23 cellular contexts compared by ENCODE assay signal in genomic region chr12:64706366-64706765, GRCh38. TPM values are rescaled to one million over a fixed set of nuclear protein-coding genes. Genes with fewer than 3 reads are reported as not detected.
DNase-seq lines count a peak whose midpoint lies in the region; ATAC-seq, FAIRE-seq and TF ChIP-seq lines count a peak whose summit lies in the region.
"Had no signal": no experiment of that assay in that cellular context is flagged by ENCODE, and none has a peak within 500 bp of the region (broad histone marks: within the 10 kb centered on the region; RNA-seq: fewer than 3 reads in every experiment).

No MANE protein-coding gene starts in this region.

- H4K20me1 ChIP-seq in astrocyte (ENCODE audit: insufficient read depth, low read length) (no peaks in the 10 kb centered on the region), HepG2 (ENCODE audit: insufficient read depth, low read length) (no peaks in the 10 kb centered on the region)
- H4K20me1 ChIP-seq: BLaER1 had no signal

- intact Hi-C loops in HepG2 (cut with micrococcal nuclease; ENCODE audit: unreplicated experiment) = no loop called here
- intact Hi-C loops in Caco-2 (cut with micrococcal nuclease; ENCODE audit: unreplicated experiment) = no loop called here

- H3K36me3 Mint-ChIP-seq in astrocyte (ENCODE audit: low read depth, unreplicated experiment) (no peaks in the 10 kb centered on the region), Caco-2 (ENCODE audit: insufficient read depth, unreplicated experiment) (no peaks in the 10 kb centered on the region)
- H3K36me3 Mint-ChIP-seq: natural killer cell had no signal

- H3K27ac ChIP-seq in A549 (no peak overlapping the region), astrocyte (ENCODE audit: low read depth, low read length) (no peak overlapping the region), HepG2 (ENCODE audit: extremely low read length, insufficient read depth, low read length) (no peak overlapping the region)
- H3K27ac ChIP-seq: BLaER1, ovary, upper lobe of left lung had no signal

- no peak for TF ChIP-seq RAD21 in A549 (conservative IDR thresholded peaks at IDR 0.05 in 1 of 2, IDR thresholded peaks at IDR 0.05 in 1 of 2)
- no peak for TF ChIP-seq RAD21 in HepG2 (CRISPR knock-in tag; IDR thresholded peaks at IDR 0.05)

- DNase-seq in A549 (ENCODE audit: low read depth in 1 of 2, low spot score in 1 of 2) = no peak
- peak; percentile 20 for DNase-seq in EH (ENCODE audit: low read depth)
- peak; percentile 3 for DNase-seq in astrocyte (ENCODE audit: low read depth)
- no peak for DNase-seq in HepG2 (ENCODE audit: low spot score)
- DNase-seq in NCI-H526 treated with DMSO at 0.1 percent for 48 hours (lab: John Stamatoyannopoulos, UW) = no peak
- no peak for DNase-seq in Caco-2
- DNase-seq in NCI-H510A (lab: John Stamatoyannopoulos, UW) = no peak
- DNase-seq: activated CD4-positive, alpha-beta T cell treated with anti-CD3 and anti-CD28 coated beads, Interleukin-2, amount 50 U/mL, for 48 hours; activated naive CD8-positive, alpha-beta T cell treated with anti-CD3 and anti-CD28 coated beads for 36 hours; DND-41; midbrain; natural killer cell; NCI-H146; NCI-H2107; ovary; SHP77 treated with DMSO at 0.1 percent for 48 hours; stimulated activated CD4-positive, alpha-beta T cell treated with anti-CD3 and anti-CD28 coated beads, Interleukin-2, amount 100 ng/mL, for 48 hours; upper lobe of left lung had no signal

- no peaks in the 10 kb centered on the region for H3K9me3 ChIP-seq in A549
- H3K9me3 ChIP-seq in astrocyte (ENCODE audit: insufficient read depth, low read depth, low read length) = no peaks in the 10 kb centered on the region
- H3K9me3 ChIP-seq in HepG2 (ENCODE audit: low read length) = no peaks in the 10 kb centered on the region
- H3K9me3 ChIP-seq in Caco-2 = no peaks in the 10 kb centered on the region
- H3K9me3 ChIP-seq: BLaER1, ovary, upper lobe of left lung had no signal

- peak; percentile 42 to 46; a peak in 4 of 6 replicates for ATAC-seq in A549
- peak; percentile 55 for ATAC-seq in HepG2
- ATAC-seq in activated CD4-positive, CD25-positive, alpha-beta regulatory T cell treated with anti-CD3 and anti-CD28 coated beads, Interleukin-2, amount 50 U/mL, for 24 hours = no peak
- ATAC-seq: HCT116, natural killer cell had no signal

- WGBS in A549 (ENCODE audit: missing lambda C conversion rate) = 42% methylated on average over 3 of the region's 3 CpGs
- WGBS in HepG2 (ENCODE audit: low lambda C conversion rate) = 56% methylated on average over 3 of the region's 3 CpGs

- no peak for TF ChIP-seq POLR2A in A549 (IDR thresholded peaks at IDR 0.05; ENCODE audit: low read length)
- TF ChIP-seq POLR2A in HepG2 (IDR thresholded peaks at IDR 0.05; ENCODE audit: insufficient read depth in 1 of 2, low read depth in 2 of 2, low read length in 2 of 2) = no peak

- no peaks in the 10 kb centered on the region for H3K27me3 Mint-ChIP-seq in astrocyte (ENCODE audit: low read depth, unreplicated experiment)
- no peaks in the 10 kb centered on the region for H3K27me3 Mint-ChIP-seq in Caco-2 (ENCODE audit: insufficient read depth, unreplicated experiment)
- H3K27me3 Mint-ChIP-seq: activated naive CD8-positive, alpha-beta T cell treated with anti-CD3 and anti-CD28 coated beads for 36 hours had no signal

- TF ChIP-seq EP300 in A549 (IDR thresholded peaks at IDR 0.05) (no peak), HepG2 (IDR thresholded peaks at IDR 0.05; ENCODE audit: low read depth in 2 of 2, low read length in 2 of 2) (no peak), HepG2 (CRISPR knock-in tag; IDR thresholded peaks at IDR 0.05; ENCODE audit: borderline replicate concordance) (no peak)

- POLR2A ChIA-PET in A549 (lab: Yijun Ruan, JAX) (no interaction called here), HepG2 (lab: Yijun Ruan, JAX) (no interaction called here), Caco-2 (lab: Charles Lee) (no interaction called here)

- H3K4me2 ChIP-seq in A549 = no peak overlapping the region
- no peak overlapping the region for H3K4me2 ChIP-seq in astrocyte (ENCODE audit: low read length)
- no peak overlapping the region for H3K4me2 ChIP-seq in HepG2 (ENCODE audit: low read depth, low read length)
- H3K4me2 ChIP-seq: BLaER1, smooth muscle cell had no signal

- BruUV-seq in HepG2 (replicated peaks; lab: Mats Ljungman, UMichigan) (no TSS peak), Caco-2 (replicated peaks; lab: Mats Ljungman, UMichigan) (no TSS peak)

- no peaks in the 10 kb centered on the region for H3K36me3 ChIP-seq in astrocyte (ENCODE audit: insufficient read depth, low read length)
- H3K36me3 ChIP-seq in HepG2 (replicated peaks in 1 of 2; ENCODE audit: control insufficient read depth in 1 of 2, insufficient read depth in 2 of 2, low read length in 2 of 2) = no peaks in the 10 kb centered on the region
- H3K36me3 ChIP-seq in Caco-2 (ENCODE audit: control insufficient read depth, insufficient read depth, low read length) = no peaks in the 10 kb centered on the region
- H3K36me3 ChIP-seq: ovary, upper lobe of left lung had no signal

- H3K4me1 ChIP-seq in A549 = no peaks in the 10 kb centered on the region
- no peaks in the 10 kb centered on the region for H3K4me1 ChIP-seq in astrocyte (ENCODE audit: insufficient read depth, low read length)
- peaks cover 13% of the 10 kb centered on the region for H3K4me1 ChIP-seq in HepG2 (ENCODE audit: insufficient read depth, low read length)
- no peaks in the 10 kb centered on the region for H3K4me1 ChIP-seq in Caco-2

- H3K4me3 Mint-ChIP-seq in astrocyte (ENCODE audit: unreplicated experiment) = no peak overlapping the region
- H3K4me3 Mint-ChIP-seq in Caco-2 (ENCODE audit: unreplicated experiment) = no peak overlapping the region
- H3K4me3 Mint-ChIP-seq: activated naive CD8-positive, alpha-beta T cell treated with anti-CD3 and anti-CD28 coated beads for 36 hours; natural killer cell had no signal

- H3K27ac Mint-ChIP-seq in astrocyte (ENCODE audit: unreplicated experiment) (no peak overlapping the region), Caco-2 (ENCODE audit: unreplicated experiment) (no peak overlapping the region)
- H3K27ac Mint-ChIP-seq: activated naive CD8-positive, alpha-beta T cell treated with anti-CD3 and anti-CD28 coated beads for 36 hours; natural killer cell had no signal

- H3K79me2 ChIP-seq in astrocyte (ENCODE audit: insufficient read depth, low read length) (no peaks in the 10 kb centered on the region), HepG2 (ENCODE audit: insufficient read depth, low read length) (no peaks in the 10 kb centered on the region)

- FAIRE-seq in A549 (lab: Jason Lieb, UNC) (no peak), astrocyte (lab: Jason Lieb, UNC) (no peak), HepG2 (lab: Jason Lieb, UNC) (no peak)
- FAIRE-seq: islet of Langerhans had no signal

- in situ Hi-C loops in HepG2 (cut with HindIII; ENCODE audit: extremely low pct_ligation_motif_present, low pct_unique_long_range_greater_than_20kb) = no loop called here

- no peak overlapping the region for H2AFZ ChIP-seq in astrocyte (ENCODE audit: low read depth, low read length)
- no peak overlapping the region for H2AFZ ChIP-seq in HepG2 (ENCODE audit: low read length)

- CTCF ChIA-PET in A549 (lab: Yijun Ruan, JAX) (interaction anchor here (1.0 to 6.2 kb wide), 4 partner anchors 10 to 157 kb away, joined by 3 to 45 read pairs (median 11); no protein-coding TSS in a partner anchor), HepG2 (lab: Yijun Ruan, JAX; ENCODE audit: low intra/inter-chr PET ratio, low total read pairs) (no interaction called here), Caco-2 (lab: Charles Lee) (interaction anchor here (0.7 to 1.0 kb wide), 2 partner anchors 8 to 14 kb away, joined by 3 read pairs; no protein-coding TSS in a partner anchor)

- H3K4me3 ChIP-seq in A549 (no peak overlapping the region), astrocyte (ENCODE audit: insufficient read depth, low read depth, low read length) (no peak overlapping the region), HepG2 (replicated peaks in 1 of 3; ENCODE audit: insufficient read depth in 1 of 3, low read depth in 2 of 3, low read length in 3 of 3) (no peak overlapping the region), Caco-2 (ENCODE audit: low read depth, low read length) (no peak overlapping the region)
- H3K4me3 ChIP-seq: BLaER1, ovary, smooth muscle cell, upper lobe of left lung had no signal

- H3K9ac ChIP-seq in astrocyte (ENCODE audit: low read length) (no peak overlapping the region), HepG2 (ENCODE audit: insufficient read depth, low read depth, low read length) (no peak overlapping the region)
- H3K9ac ChIP-seq: BLaER1 had no signal

- H3K27me3 ChIP-seq in astrocyte (ENCODE audit: insufficient read depth, low read length) (no peaks in the 10 kb centered on the region), HepG2 (ENCODE audit: control insufficient read depth in 1 of 2, insufficient read depth in 2 of 2, low read length in 2 of 2) (no peaks in the 10 kb centered on the region), Caco-2 (replicated peaks; ENCODE audit: control insufficient read depth, insufficient read depth, low read length) (no peaks in the 10 kb centered on the region)
- H3K27me3 ChIP-seq: BLaER1, ovary, upper lobe of left lung had no signal

- no peaks in the 10 kb centered on the region for H3K9me3 Mint-ChIP-seq in astrocyte (ENCODE audit: unreplicated experiment)
- no peaks in the 10 kb centered on the region for H3K9me3 Mint-ChIP-seq in Caco-2 (ENCODE audit: unreplicated experiment)
- H3K9me3 Mint-ChIP-seq: activated naive CD8-positive, alpha-beta T cell treated with anti-CD3 and anti-CD28 coated beads for 36 hours; natural killer cell had no signal

- TF ChIP-seq CTCF in A549 (IDR thresholded peaks at IDR 0.05) = no peak
- TF ChIP-seq CTCF in astrocyte (IDR thresholded peaks at IDR 0.05; ENCODE audit: insufficient read depth, low read depth, low read length) = no peak
- no peak for TF ChIP-seq CTCF in HepG2 (CRISPR knock-in tag; IDR thresholded peaks at IDR 0.05)
- no peak for TF ChIP-seq CTCF in Caco-2 (IDR thresholded peaks at IDR 0.05; ENCODE audit: insufficient read depth in 1 of 2, low read depth in 1 of 2, low read length in 1 of 2, severe bottlenecking in 1 of 2, unreplicated experiment in 1 of 2)

- no peaks in the 10 kb centered on the region for H3K4me1 Mint-ChIP-seq in astrocyte (ENCODE audit: low read depth, unreplicated experiment)
- H3K4me1 Mint-ChIP-seq in Caco-2 (ENCODE audit: low read depth, unreplicated experiment) = peaks cover 6% of the 10 kb centered on the region

RNA-seq across cellular contexts. Expression of gene GNS, which starts 52.8 kb away (rescaled TPM):
- polyA plus RNA-seq in A549 (2011; rRNA removed) = 109 and 136 TPM in 2 replicates
- polyA plus RNA-seq in A549 (2012; cell fraction: cytosol; rRNA removed) = 17.6 and 22.2 TPM in 2 replicates
- 24.0 and 36.5 TPM in 2 replicates for polyA plus RNA-seq in A549 (2012; cell fraction: nucleus; rRNA removed)
- polyA plus RNA-seq in A549 (2017; fragmentation: RNase III; extraction: RNeasy Plus Mini Kit Qiagen cat#74134 plus additional on column Dnase treatment) = 50.6 to 57.5 TPM (median 54.3 TPM) in 3 replicates
- polyA minus RNA-seq in A549 (2011; rRNA and poly(A)+ RNA removed) = 184 and 203 TPM in 2 replicates
- total RNA-seq in astrocyte = 106 and 109 TPM in 2 replicates
- 28.1 and 49.8 TPM in 2 replicates for total RNA-seq in HepG2 (2016; rRNA removed; fragmentation: Illumina TruSeq; extraction: Trizol)
- 2.4 and 2.7 TPM in 2 replicates for total RNA-seq in HepG2 (2016; cell fraction: cytosol; rRNA removed; fragmentation: Illumina TruSeq; extraction: Trizol; ENCODE audit: low read depth)
- 24.8 and 48.3 TPM in 2 replicates for total RNA-seq in HepG2 (2016; cell fraction: insoluble cytoplasmic fraction; rRNA removed; fragmentation: Illumina TruSeq; extraction: Trizol)
- 7.4 and 9.1 TPM in 2 replicates for total RNA-seq in HepG2 (2016; cell fraction: membrane; rRNA removed; fragmentation: Illumina TruSeq; extraction: Trizol)
- 53.7 and 57.7 TPM in 2 replicates for total RNA-seq in HepG2 (2016; cell fraction: nucleus; rRNA removed; fragmentation: Illumina TruSeq; extraction: Trizol)
- polyA plus RNA-seq in HepG2 (2011; rRNA removed) = 51.0 and 56.7 TPM in 2 replicates
- 33.1 and 51.2 TPM in 2 replicates for polyA plus RNA-seq in HepG2 (2011; cell fraction: cytosol; rRNA removed)
- 14.3 and 18.8 TPM in 2 replicates for polyA plus RNA-seq in HepG2 (2011; cell fraction: nucleus; rRNA removed)
- polyA plus RNA-seq in HepG2 (2012) = 41.6 and 43.2 TPM in 2 replicates
- polyA plus RNA-seq in HepG2 (2016; cell fraction: cytosol; fragmentation: Illumina TruSeq; extraction: Trizol; ENCODE audit: low read depth) = 1.2 and 1.5 TPM in 2 replicates
- polyA plus RNA-seq in HepG2 (2016; cell fraction: insoluble cytoplasmic fraction; fragmentation: Illumina TruSeq; extraction: Trizol; ENCODE audit: low read depth) = 15.9 and 16.5 TPM in 2 replicates
- polyA plus RNA-seq in HepG2 (2016; cell fraction: membrane; fragmentation: Illumina TruSeq; extraction: Trizol; ENCODE audit: low read depth) = 2.6 and 3.8 TPM in 2 replicates
- polyA plus RNA-seq in HepG2 (2016; cell fraction: nucleus; fragmentation: Illumina TruSeq; extraction: Trizol; ENCODE audit: insufficient read depth, low read depth) = 40.9 and 42.8 TPM in 2 replicates
- 133 and 193 TPM in 2 replicates for polyA minus RNA-seq in HepG2 (2011; rRNA and poly(A)+ RNA removed; ENCODE audit: low replicate concordance)
- polyA minus RNA-seq in HepG2 (2011; cell fraction: cytosol; rRNA and poly(A)+ RNA removed) = 83.4 and 112 TPM in 2 replicates
- polyA minus RNA-seq in HepG2 (2011; cell fraction: nucleus; rRNA and poly(A)+ RNA removed) = 33.0 and 62.8 TPM in 2 replicates
- 62.9 and 75.1 TPM in 2 replicates for total RNA-seq in Caco-2 (2022)

Comparison
In these comparisons a context has a peak if more than half of its experiments do, and no peak if none do; other contexts are left out.
1. ATAC-seq: peak in A549 (2 of 2) and HepG2 (single experiment); none in activated CD4-positive, CD25-positive, alpha-beta regulatory T cell treated with anti-CD3 and anti-CD28 coated beads, Interleukin-2, amount 50 U/mL, for 24 hours (0 of 2).
2. DNase-seq: peak in EH (single experiment) and astrocyte (single experiment); none in A549 (0 of 2), HepG2 (single experiment), NCI-H526 treated with DMSO at 0.1 percent for 48 hours (single experiment), Caco-2 (0 of 2) and NCI-H510A (single experiment).